In the genomic region with DNA sequence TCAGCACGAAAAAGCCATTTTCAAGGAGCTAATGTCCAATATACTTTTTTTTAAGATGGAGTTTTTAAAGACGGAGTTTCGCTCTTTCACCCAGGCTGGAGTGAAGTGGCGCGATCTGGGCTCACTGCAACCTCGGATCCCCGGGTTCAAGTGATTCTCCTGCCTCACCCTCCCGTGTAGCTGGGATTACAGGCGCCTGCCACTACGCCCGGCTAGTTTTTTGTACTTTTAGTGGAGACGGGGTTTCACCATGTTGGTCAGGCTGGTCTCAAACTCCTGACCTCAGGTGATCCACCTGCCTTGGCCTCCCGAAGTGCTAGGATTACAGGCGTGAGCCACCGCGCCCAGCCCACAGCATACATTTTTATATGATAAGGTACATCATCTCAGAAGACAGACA, we compare ENCODE assay signal across 4 cellular contexts. TPM values are rescaled to one million over a fixed set of nuclear protein-coding genes. Genes with fewer than 3 reads are reported as not detected.
"Had no signal": no experiment of that assay in that cellular context is flagged by ENCODE, and none has a peak within 500 bp of the region (broad histone marks: within the 10 kb centered on the region; RNA-seq: fewer than 3 reads in every experiment).

No MANE protein-coding gene starts in this region.

RNA-seq across cellular contexts. Expression of a gene that starts 28.4 kb away (rescaled TPM):
- total RNA-seq: activated CD4-positive, alpha-beta memory T cell treated with anti-CD3 and anti-CD28 coated beads, Interleukin-2, amount 10 ng/mL, durations not matched to agents 7 days and 5 days; activated CD4-positive, alpha-beta T cell treated with anti-CD3 and anti-CD28 coated beads, Interleukin-2, amount 10 ng/mL, durations not matched to agents 7 days and 5 days; activated naive CD8-positive, alpha-beta T cell treated with anti-CD3 and anti-CD28 coated beads, Interleukin-2, amount 10 ng/mL, durations not matched to agents 7 days and 5 days; T-helper 1 cell treated with Interleukin-12 subunit alpha and Interleukin-12 subunit beta and Interleukin-4 antibody, amounts not matched to agents 30 ng/mL and 1 ng/mL, for 36 hours had no signal
